In genomic region chr12:105468464-105468863, GRCh38 we compare ENCODE assay signal across 20 cellular contexts.
"Had no signal": no experiment of that assay in that cellular context is flagged by ENCODE, and none has a peak within 500 bp of the region (broad histone marks: within the 10 kb centered on the region; RNA-seq: fewer than 3 reads in every experiment).

No MANE protein-coding gene starts in this region.

- H3K9me3 ChIP-seq: adrenal gland, body of pancreas, prostate gland, sigmoid colon, suprapubic skin had no signal

- H3K27ac ChIP-seq: body of pancreas, prostate gland, suprapubic skin had no signal

- H3K36me3 ChIP-seq: adrenal gland, prostate gland, sigmoid colon, suprapubic skin had no signal

- H3K4me1 Mint-ChIP-seq: activated CD4-positive, alpha-beta T cell treated with anti-CD3 and anti-CD28 coated beads, Interleukin-2, amount 10 ng/mL, durations not matched to agents 7 days and 5 days; central memory CD8-positive, alpha-beta T cell; natural killer cell had no signal

- DNase-seq: activated CD4-positive, alpha-beta T cell treated with anti-CD3 and anti-CD28 coated beads, Interleukin-2, amount 10 ng/mL, durations not matched to agents 7 days and 5 days; activated CD4-positive, CD25-positive, alpha-beta regulatory T cell; activated naive CD4-positive, alpha-beta T cell treated with anti-CD3 and anti-CD28 coated beads, Interleukin-2, amount 50 U/mL, for 16 hours; activated T-cell treated with anti-CD3 and anti-CD28 coated beads for 4 hours; adrenal gland; body of pancreas; kidney glomerular epithelial cell; mammary epithelial cell; natural killer cell; nucleus accumbens; stimulated activated CD4-positive, alpha-beta T cell treated with anti-CD3 and anti-CD28 coated beads, Interleukin-2, amount 100 ng/mL, for 48 hours; stimulated activated naive CD4-positive, alpha-beta T cell treated with Interleukin-2 at 50 U/mL for 16 hours had no signal

- H3K4me3 ChIP-seq: adrenal gland, body of pancreas, prostate gland, sigmoid colon, suprapubic skin had no signal

- H3K27me3 ChIP-seq: adrenal gland, body of pancreas, sigmoid colon, suprapubic skin had no signal

- H3K27ac Mint-ChIP-seq: activated CD4-positive, alpha-beta T cell treated with anti-CD3 and anti-CD28 coated beads, Interleukin-2, amount 10 ng/mL, durations not matched to agents 7 days and 5 days; activated T-helper 2 cell treated with anti-CD3 and anti-CD28 coated beads, Interferon-gamma antibody, Interleukin-2, Interleukin-4, amounts not matched to agents 10 μg/mL and 5 μg/mL and 100 μg/mL, durations not matched to agents 14 hours and 24 hours and 36 hours; dendritic cell treated with granulocyte-macrophage colony-stimulating factor and Interleukin-4, amounts not matched to agents 40 ng/mL and 50 ng/mL, for 4 days; natural killer cell had no signal

- FAIRE-seq: frontal cortex, urothelium cell line had no signal

- H3K4me3 Mint-ChIP-seq: activated CD4-positive, alpha-beta T cell treated with anti-CD3 and anti-CD28 coated beads, Interleukin-2, amount 10 ng/mL, durations not matched to agents 7 days and 5 days; central memory CD8-positive, alpha-beta T cell; dendritic cell treated with granulocyte-macrophage colony-stimulating factor and Interleukin-4, amounts not matched to agents 40 ng/mL and 50 ng/mL, for 4 days; natural killer cell had no signal

- H3K36me3 Mint-ChIP-seq: natural killer cell had no signal

- H3K9me3 Mint-ChIP-seq: activated CD4-positive, alpha-beta T cell treated with anti-CD3 and anti-CD28 coated beads, Interleukin-2, amount 10 ng/mL, durations not matched to agents 7 days and 5 days; activated T-helper 2 cell treated with anti-CD3 and anti-CD28 coated beads, Interferon-gamma antibody, Interleukin-2, Interleukin-4, amounts not matched to agents 10 μg/mL and 5 μg/mL and 100 μg/mL, durations not matched to agents 14 hours and 24 hours and 36 hours; central memory CD8-positive, alpha-beta T cell; dendritic cell treated with granulocyte-macrophage colony-stimulating factor and Interleukin-4, amounts not matched to agents 40 ng/mL and 50 ng/mL, for 4 days; natural killer cell had no signal

- H3K27me3 Mint-ChIP-seq: central memory CD8-positive, alpha-beta T cell had no signal

- ATAC-seq: body of pancreas, natural killer cell had no signal

- H3K4me1 ChIP-seq: adrenal gland, body of pancreas, prostate gland, sigmoid colon, suprapubic skin had no signal
